In genomic region chr16:4481965-4482364, GRCh38 we compare ENCODE assay signal across 17 cellular contexts. TPM values are rescaled to one million over a fixed set of nuclear protein-coding genes. Genes with fewer than 3 reads are reported as not detected.
DNase-seq lines count a peak whose midpoint lies in the region; ATAC-seq and TF ChIP-seq lines count a peak whose summit lies in the region.
"Had no signal": no experiment of that assay in that cellular context is flagged by ENCODE, and none has a peak within 500 bp of the region (broad histone marks: within the 10 kb centered on the region; RNA-seq: fewer than 3 reads in every experiment).

No MANE protein-coding gene starts in this region.

- H3K36me3 ChIP-seq in CD8-positive, alpha-beta T cell (ENCODE audit: insufficient read depth, low read length) = peaks cover 11% of the 10 kb centered on the region
- H3K36me3 ChIP-seq: prostate gland had no signal

- peak overlapping the region; percentile 77 for H3K27ac Mint-ChIP-seq in activated CD8-positive, alpha-beta memory T cell treated with anti-CD3 and anti-CD28 coated beads, Interleukin-2, amount 10 ng/mL, durations not matched to agents 7 days and 5 days
- peak overlapping the region; percentile 85 for H3K27ac Mint-ChIP-seq in CD8-positive, alpha-beta T cell
- H3K27ac Mint-ChIP-seq in activated naive CD8-positive, alpha-beta T cell treated with anti-CD3 and anti-CD28 coated beads, Interleukin-2, amount 10 ng/mL, durations not matched to agents 7 days and 5 days = peak overlapping the region; percentile 82
- no peak overlapping the region for H3K27ac Mint-ChIP-seq in neural crest cell (ENCODE audit: unreplicated experiment)
- H3K27ac Mint-ChIP-seq: endodermal cell, IgD-negative memory B cell had no signal

- peaks cover 53% of the 10 kb centered on the region for H3K4me1 Mint-ChIP-seq in activated CD8-positive, alpha-beta memory T cell treated with anti-CD3 and anti-CD28 coated beads, Interleukin-2, amount 10 ng/mL, durations not matched to agents 7 days and 5 days
- peaks cover 56% of the 10 kb centered on the region for H3K4me1 Mint-ChIP-seq in CD8-positive, alpha-beta T cell (ENCODE audit: low read depth)
- peaks cover 45% of the 10 kb centered on the region for H3K4me1 Mint-ChIP-seq in activated naive CD8-positive, alpha-beta T cell treated with anti-CD3 and anti-CD28 coated beads, Interleukin-2, amount 10 ng/mL, durations not matched to agents 7 days and 5 days
- H3K4me1 Mint-ChIP-seq in neural crest cell = peaks cover 23% of the 10 kb centered on the region

- intact Hi-C loops in CD8-positive, alpha-beta T cell (cut with DNase I, micrococcal nuclease) = no loop called here
- intact Hi-C loops in posterior vena cava (cut with DNase I) = no loop called here

- H3K4me3 ChIP-seq in CD8-positive, alpha-beta T cell (ENCODE audit: low read depth, low read length) = no peak overlapping the region
- H3K4me3 ChIP-seq: prostate gland, SJSA1 had no signal

- H3K27me3 Mint-ChIP-seq in activated CD8-positive, alpha-beta memory T cell treated with anti-CD3 and anti-CD28 coated beads, Interleukin-2, amount 10 ng/mL, durations not matched to agents 7 days and 5 days = no peaks in the 10 kb centered on the region
- no peaks in the 10 kb centered on the region for H3K27me3 Mint-ChIP-seq in CD8-positive, alpha-beta T cell (ENCODE audit: low read depth)
- H3K27me3 Mint-ChIP-seq in activated naive CD8-positive, alpha-beta T cell treated with anti-CD3 and anti-CD28 coated beads, Interleukin-2, amount 10 ng/mL, durations not matched to agents 7 days and 5 days = no peaks in the 10 kb centered on the region
- no peaks in the 10 kb centered on the region for H3K27me3 Mint-ChIP-seq in neural crest cell (ENCODE audit: low read depth)
- H3K27me3 Mint-ChIP-seq: IgD-negative memory B cell had no signal

- H3K4me1 ChIP-seq in CD8-positive, alpha-beta T cell (ENCODE audit: insufficient read depth, low read length) = peaks cover 57% of the 10 kb centered on the region

- no peak for TF ChIP-seq CTCF in CD8-positive, alpha-beta T cell (IDR thresholded peaks at IDR 0.05)
- no peak for TF ChIP-seq CTCF in neural crest cell (conservative IDR thresholded peaks at IDR 0.05)

- POLR2A ChIA-PET in CD8-positive, alpha-beta T cell (lab: Charles Lee) = interaction anchor here (1.7 to 2.3 kb wide), 2 partner anchors 8 to 24 kb away, joined by 4 to 6 read pairs; no protein-coding TSS in a partner anchor
- POLR2A ChIA-PET in activated naive CD8-positive, alpha-beta T cell treated with anti-CD3 and anti-CD28 coated beads, Interleukin-2, amount 10 ng/mL, durations not matched to agents 7 days and 5 days (lab: Charles Lee) = interaction anchor here (0.8 to 2.1 kb wide), 3 partner anchors 23 to 142 kb away, joined by 3 to 13 read pairs (median 5); partner anchors contain the start of gene MGRN1

- H3K9me3 Mint-ChIP-seq in activated CD8-positive, alpha-beta memory T cell treated with anti-CD3 and anti-CD28 coated beads, Interleukin-2, amount 10 ng/mL, durations not matched to agents 7 days and 5 days (ENCODE audit: low read depth) = no peaks in the 10 kb centered on the region
- H3K9me3 Mint-ChIP-seq in CD8-positive, alpha-beta T cell = no peaks in the 10 kb centered on the region
- H3K9me3 Mint-ChIP-seq in activated naive CD8-positive, alpha-beta T cell treated with anti-CD3 and anti-CD28 coated beads, Interleukin-2, amount 10 ng/mL, durations not matched to agents 7 days and 5 days = no peaks in the 10 kb centered on the region
- H3K9me3 Mint-ChIP-seq in neural crest cell = no peaks in the 10 kb centered on the region
- H3K9me3 Mint-ChIP-seq: endodermal cell, IgD-negative memory B cell had no signal

- no peaks in the 10 kb centered on the region for H3K27me3 ChIP-seq in CD8-positive, alpha-beta T cell (ENCODE audit: insufficient read depth, low read length)
- H3K27me3 ChIP-seq: SJSA1 had no signal

- ATAC-seq in activated CD8-positive, alpha-beta memory T cell treated with anti-CD3 and anti-CD28 coated beads, Interleukin-2, amount 10 ng/mL, durations not matched to agents 7 days and 5 days = no peak
- no peak for ATAC-seq in CD8-positive, alpha-beta T cell
- ATAC-seq in activated naive CD8-positive, alpha-beta T cell treated with anti-CD3 and anti-CD28 coated beads, Interleukin-2, amount 10 ng/mL, durations not matched to agents 7 days and 5 days (ENCODE audit: low read depth) = peak; percentile 34
- no peak for ATAC-seq in GM21390 (IDR thresholded peaks at IDR 0.05; ENCODE audit: unreplicated experiment)
- ATAC-seq: left colon had no signal

- CTCF ChIA-PET in activated CD8-positive, alpha-beta memory T cell treated with anti-CD3 and anti-CD28 coated beads, Interleukin-2, amount 10 ng/mL, durations not matched to agents 7 days and 5 days (lab: Charles Lee) = interaction anchor here (0.9 to 9.4 kb wide), 2 partner anchors 19 to 24 kb away, joined by 4 to 84 read pairs; no protein-coding TSS in a partner anchor
- CTCF ChIA-PET in CD8-positive, alpha-beta T cell (lab: Charles Lee) = interaction anchor here (1.5 kb wide), 1 partner anchor 24 kb away, joined by 3 read pairs; no protein-coding TSS in a partner anchor

- H3K27ac ChIP-seq in CD8-positive, alpha-beta T cell (ENCODE audit: low read depth, low read length) = peak overlapping the region; percentile 11
- H3K27ac ChIP-seq: prostate gland, SJSA1 had no signal

- no peaks in the 10 kb centered on the region for H3K9me3 ChIP-seq in CD8-positive, alpha-beta T cell (ENCODE audit: low read length)
- H3K9me3 ChIP-seq: Caco-2, prostate gland, SJSA1 had no signal

- no peak overlapping the region for H3K4me3 Mint-ChIP-seq in activated CD8-positive, alpha-beta memory T cell treated with anti-CD3 and anti-CD28 coated beads, Interleukin-2, amount 10 ng/mL, durations not matched to agents 7 days and 5 days
- H3K4me3 Mint-ChIP-seq in CD8-positive, alpha-beta T cell = no peak overlapping the region
- H3K4me3 Mint-ChIP-seq in activated naive CD8-positive, alpha-beta T cell treated with anti-CD3 and anti-CD28 coated beads, Interleukin-2, amount 10 ng/mL, durations not matched to agents 7 days and 5 days = peak overlapping the region; percentile 36
- peak overlapping the region; percentile 21 for H3K4me3 Mint-ChIP-seq in neural crest cell
- H3K4me3 Mint-ChIP-seq: endodermal cell had no signal

- peaks cover 30% of the 10 kb centered on the region for H3K36me3 Mint-ChIP-seq in activated CD8-positive, alpha-beta memory T cell treated with anti-CD3 and anti-CD28 coated beads, Interleukin-2, amount 10 ng/mL, durations not matched to agents 7 days and 5 days
- peaks cover 52% of the 10 kb centered on the region for H3K36me3 Mint-ChIP-seq in CD8-positive, alpha-beta T cell
- peaks cover 31% of the 10 kb centered on the region for H3K36me3 Mint-ChIP-seq in activated naive CD8-positive, alpha-beta T cell treated with anti-CD3 and anti-CD28 coated beads, Interleukin-2, amount 10 ng/mL, durations not matched to agents 7 days and 5 days
- no peaks in the 10 kb centered on the region for H3K36me3 Mint-ChIP-seq in neural crest cell (ENCODE audit: low read depth)

- no peak for DNase-seq in activated CD8-positive, alpha-beta memory T cell treated with anti-CD3 and anti-CD28 coated beads, Interleukin-2, amount 10 ng/mL, durations not matched to agents 7 days and 5 days
- no peak for DNase-seq in activated CD8-positive, alpha-beta memory T cell treated with anti-CD3 and anti-CD28 coated beads, Interleukin-2, amount 50 U/mL, for 48 hours
- DNase-seq in CD8-positive, alpha-beta T cell = no peak
- DNase-seq in activated naive CD8-positive, alpha-beta T cell treated with anti-CD3 and anti-CD28 coated beads, Interleukin-2, amount 10 ng/mL, durations not matched to agents 7 days and 5 days = no peak
- DNase-seq in neural crest cell (ENCODE audit: low read depth, low spot score) (no peak), KG1 (lab: John Stamatoyannopoulos, UW) (no peak), posterior vena cava (ENCODE audit: low spot score) (no peak)
- DNase-seq: Caco-2; endodermal cell; left colon; NCI-H1048; OCI-M1; stimulated activated naive CD4-positive, alpha-beta T cell had no signal

RNA-seq across cellular contexts. Expression of gene HMOX2, which starts 5.8 kb away (rescaled TPM):
- total RNA-seq in activated CD8-positive, alpha-beta memory T cell treated with anti-CD3 and anti-CD28 coated beads, Interleukin-2, amount 10 ng/mL, durations not matched to agents 7 days and 5 days = 100 to 1,000 TPM in 1 of 2 experiments, 10 to 100 TPM in 1; 96.5 to 103 TPM
- total RNA-seq in CD8-positive, alpha-beta T cell = 10 to 100 TPM; 31.7 to 36.4 TPM
- total RNA-seq in activated naive CD8-positive, alpha-beta T cell treated with anti-CD3 and anti-CD28 coated beads, Interleukin-2, amount 10 ng/mL, durations not matched to agents 7 days and 5 days = 10 to 100 TPM; 84.5 to 86.9 TPM
- total RNA-seq in neural crest cell (38.1 and 39.6 TPM in 2 replicates), posterior vena cava (10 to 100 TPM; 28.3 to 30.5 TPM)

RNA-seq across cellular contexts. Expression of gene NMRAL1, which starts 7.5 kb away (rescaled TPM):
- 10 to 100 TPM; 52.5 to 72.5 TPM for total RNA-seq in activated CD8-positive, alpha-beta memory T cell treated with anti-CD3 and anti-CD28 coated beads, Interleukin-2, amount 10 ng/mL, durations not matched to agents 7 days and 5 days
- 10 to 100 TPM; 30.5 to 31.8 TPM for total RNA-seq in CD8-positive, alpha-beta T cell
- total RNA-seq in activated naive CD8-positive, alpha-beta T cell treated with anti-CD3 and anti-CD28 coated beads, Interleukin-2, amount 10 ng/mL, durations not matched to agents 7 days and 5 days = 10 to 100 TPM; 64.5 to 64.6 TPM
- total RNA-seq in neural crest cell = 40.5 and 45.0 TPM in 2 replicates
- total RNA-seq in posterior vena cava = 10 to 100 TPM; 18.8 to 25.3 TPM

RNA-seq across cellular contexts. Expression of gene DNAJA3, which starts 56.3 kb away (rescaled TPM):
- 10 to 100 TPM; 64.0 to 68.7 TPM for total RNA-seq in activated CD8-positive, alpha-beta memory T cell treated with anti-CD3 and anti-CD28 coated beads, Interleukin-2, amount 10 ng/mL, durations not matched to agents 7 days and 5 days
- total RNA-seq in CD8-positive, alpha-beta T cell = 10 to 100 TPM; 13.8 to 17.4 TPM
- total RNA-seq in activated naive CD8-positive, alpha-beta T cell treated with anti-CD3 and anti-CD28 coated beads, Interleukin-2, amount 10 ng/mL, durations not matched to agents 7 days and 5 days = 10 to 100 TPM; 52.2 to 62.2 TPM
- total RNA-seq in neural crest cell (45.1 and 55.2 TPM in 2 replicates), posterior vena cava (10 to 100 TPM; 22.4 to 23.6 TPM)

RNA-seq across cellular contexts. Expression of gene CDIP1, which starts 56.6 kb away (rescaled TPM):
- total RNA-seq in activated CD8-positive, alpha-beta memory T cell treated with anti-CD3 and anti-CD28 coated beads, Interleukin-2, amount 10 ng/mL, durations not matched to agents 7 days and 5 days = 10 to 100 TPM; 45.2 to 57.3 TPM
- total RNA-seq in CD8-positive, alpha-beta T cell = 10 to 100 TPM; 21.7 to 25.0 TPM
- 10 to 100 TPM; 36.3 to 42.1 TPM for total RNA-seq in activated naive CD8-positive, alpha-beta T cell treated with anti-CD3 and anti-CD28 coated beads, Interleukin-2, amount 10 ng/mL, durations not matched to agents 7 days and 5 days
- total RNA-seq in neural crest cell (31.7 and 32.2 TPM in 2 replicates), posterior vena cava (10 to 100 TPM; 19.4 to 21.1 TPM)

Comparison
In these comparisons a context has a peak if more than half of its experiments do, and no peak if none do; other contexts are left out.
1. H3K4me3 Mint-ChIP-seq: peak in activated naive CD8-positive, alpha-beta T cell treated with anti-CD3 and anti-CD28 coated beads, Interleukin-2, amount 10 ng/mL, durations not matched to agents 7 days and 5 days (single experiment) and neural crest cell (single experiment); none in activated CD8-positive, alpha-beta memory T cell treated with anti-CD3 and anti-CD28 coated beads, Interleukin-2, amount 10 ng/mL, durations not matched to agents 7 days and 5 days (single experiment) and CD8-positive, alpha-beta T cell (single experiment).